ENCODE assay signal across 27 cellular contexts in genomic region chr16:49634235-49635008, GRCh38.
"Had no signal": no experiment of that assay in that cellular context is flagged by ENCODE, and none has a peak within 500 bp of the region (broad histone marks: within the 10 kb centered on the region; RNA-seq: fewer than 3 reads in every experiment).

No MANE protein-coding gene starts in this region.

- H3K4me1 Mint-ChIP-seq: activated B cell treated with CpG ODN at 0.5 μM for 24 hours; activated naive CD4-positive, alpha-beta T cell treated with anti-CD3 and anti-CD28 coated beads, Interleukin-2, amount 50 U/mL, for 24 hours; activated naive CD8-positive, alpha-beta T cell treated with anti-CD3 and anti-CD28 coated beads, Interleukin-2, amount 50 U/mL, for 24 hours; central memory CD8-positive, alpha-beta T cell had no signal

- H3K36me3 Mint-ChIP-seq: activated naive CD4-positive, alpha-beta T cell treated with anti-CD3 and anti-CD28 coated beads, Interleukin-2, amount 50 U/mL, for 24 hours; naive B cell had no signal

- H3K27me3 Mint-ChIP-seq: activated CD8-positive, alpha-beta T cell treated with anti-CD3 and anti-CD28 coated beads for 36 hours; activated naive CD4-positive, alpha-beta T cell treated with anti-CD3 and anti-CD28 coated beads, Interleukin-2, amount 50 U/mL, for 24 hours; central memory CD8-positive, alpha-beta T cell; naive B cell had no signal

- ATAC-seq: activated CD8-positive, alpha-beta T cell treated with anti-CD3 and anti-CD28 coated beads for 36 hours; activated naive CD8-positive, alpha-beta T cell treated with anti-CD3 and anti-CD28 coated beads, Interleukin-2, amount 50 U/mL, for 24 hours; gastrocnemius medialis; right cardiac atrium; stimulated activated naive CD8-positive, alpha-beta T cell treated with anti-CD3 and anti-CD28 coated beads, Interleukin-15, Interleukin-2, amounts not matched to agents 100 U/mL and 50 U/mL, for 24 hours had no signal

- H3K36me3 ChIP-seq: breast epithelium, neural progenitor cell, uterus had no signal

- H3K9me3 ChIP-seq: breast epithelium, gastrocnemius medialis, thoracic aorta, uterus had no signal

- DNase-seq: activated B cell treated with CpG ODN at 0.5 μM for 24 hours; activated CD4-positive, alpha-beta T cell treated with anti-CD3 and anti-CD28 coated beads, Interleukin-2, amount 50 U/mL, for 1 hour; activated CD8-positive, alpha-beta T cell treated with anti-CD3 and anti-CD28 coated beads for 36 hours; activated naive CD8-positive, alpha-beta T cell treated with anti-CD3 and anti-CD28 coated beads, Interleukin-2, amount 50 U/mL, for 24 hours; activated T-cell treated with anti-CD3 and anti-CD28 coated beads, Interleukin-2, amount 50 U/mL, for 48 hours; amygdala; effector memory CD4-positive, alpha-beta T cell; erythroblast; gastrocnemius medialis; glutamatergic neuron; mammary epithelial cell; naive B cell; occipital lobe; stimulated activated CD4-positive, alpha-beta T cell treated with anti-CD3 and anti-CD28 coated beads, Interleukin-2, amount 100 ng/mL, for 48 hours; stimulated activated naive CD8-positive, alpha-beta T cell treated with anti-CD3 and anti-CD28 coated beads, Interleukin-15, Interleukin-2, amounts not matched to agents 100 U/mL and 50 U/mL, for 24 hours; T-helper 1 cell; trophoblast cell; uterus had no signal

- H3K4me3 ChIP-seq: breast epithelium, gastrocnemius medialis, neural progenitor cell, thoracic aorta, uterus had no signal

- H3K27me3 ChIP-seq: breast epithelium, gastrocnemius medialis, neural progenitor cell, uterus had no signal

- H3K9me3 Mint-ChIP-seq: activated CD8-positive, alpha-beta T cell treated with anti-CD3 and anti-CD28 coated beads for 36 hours; activated naive CD4-positive, alpha-beta T cell treated with anti-CD3 and anti-CD28 coated beads, Interleukin-2, amount 50 U/mL, for 24 hours; activated naive CD8-positive, alpha-beta T cell treated with anti-CD3 and anti-CD28 coated beads, Interleukin-2, amount 50 U/mL, for 24 hours; activated T-helper 2 cell treated with anti-CD3 and anti-CD28 coated beads, Interferon-gamma antibody, Interleukin-2, Interleukin-4, amounts not matched to agents 10 μg/mL and 5 μg/mL and 100 μg/mL, durations not matched to agents 14 hours and 24 hours and 36 hours; central memory CD8-positive, alpha-beta T cell; mesothelial cell of epicardium; T-helper 2 cell treated with Interferon-gamma antibody and Interleukin-4, amounts not matched to agents 5 μg/mL and 100 μg/mL, for 36 hours had no signal

- H3K4me1 ChIP-seq: breast epithelium had no signal

- H3K4me3 Mint-ChIP-seq: activated B cell treated with CpG ODN at 0.5 μM for 24 hours; activated CD8-positive, alpha-beta T cell treated with anti-CD3 and anti-CD28 coated beads for 36 hours; activated naive CD4-positive, alpha-beta T cell treated with anti-CD3 and anti-CD28 coated beads, Interleukin-2, amount 50 U/mL, for 24 hours; activated naive CD8-positive, alpha-beta T cell treated with anti-CD3 and anti-CD28 coated beads, Interleukin-2, amount 50 U/mL, for 24 hours; central memory CD8-positive, alpha-beta T cell; mesothelial cell of epicardium; neural progenitor cell; T-helper 2 cell treated with Interferon-gamma antibody and Interleukin-4, amounts not matched to agents 5 μg/mL and 100 μg/mL, for 36 hours had no signal

- H3K27ac ChIP-seq: breast epithelium, gastrocnemius medialis, neural progenitor cell, thoracic aorta, uterus had no signal

- H3K27ac Mint-ChIP-seq: activated B cell treated with CpG ODN at 0.5 μM for 24 hours; activated CD8-positive, alpha-beta T cell treated with anti-CD3 and anti-CD28 coated beads for 36 hours; activated naive CD4-positive, alpha-beta T cell treated with anti-CD3 and anti-CD28 coated beads, Interleukin-2, amount 50 U/mL, for 24 hours; activated naive CD8-positive, alpha-beta T cell treated with anti-CD3 and anti-CD28 coated beads, Interleukin-2, amount 50 U/mL, for 24 hours; activated T-helper 2 cell treated with anti-CD3 and anti-CD28 coated beads, Interferon-gamma antibody, Interleukin-2, Interleukin-4, amounts not matched to agents 10 μg/mL and 5 μg/mL and 100 μg/mL, durations not matched to agents 14 hours and 24 hours and 36 hours; mesothelial cell of epicardium; T-helper 2 cell treated with Interferon-gamma antibody and Interleukin-4, amounts not matched to agents 5 μg/mL and 100 μg/mL, for 36 hours had no signal
